Comparison of ENCODE assay signal across 21 cellular contexts in the genomic region with DNA sequence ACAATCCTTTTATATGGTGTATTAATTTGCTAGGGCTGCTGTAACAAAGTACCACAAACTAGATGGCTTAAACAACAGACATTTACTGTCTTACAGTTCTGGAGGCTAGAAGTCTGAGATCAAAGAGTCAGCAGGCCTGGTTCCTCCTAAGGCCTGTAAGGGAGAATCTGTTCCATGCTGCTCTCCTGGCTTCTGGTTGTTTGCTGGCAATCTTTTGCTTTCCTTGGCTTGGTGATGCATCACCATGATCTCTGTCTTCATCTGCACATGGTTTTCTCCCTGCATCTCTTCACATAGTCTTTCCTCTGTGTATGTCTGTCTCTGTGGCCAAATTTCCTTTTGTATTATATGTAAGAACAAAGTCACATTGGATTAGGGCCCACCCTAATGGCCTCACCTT.
"Had no signal": no experiment of that assay in that cellular context is flagged by ENCODE, and none has a peak within 500 bp of the region (broad histone marks: within the 10 kb centered on the region; RNA-seq: fewer than 3 reads in every experiment).

No MANE protein-coding gene starts in this region.

- ATAC-seq: esophagus mucosa, left lung, right lobe of liver had no signal

- H3K27me3 ChIP-seq: left lung, right lobe of liver, stomach, suprapubic skin, tibial artery, upper lobe of left lung, vagina had no signal

- DNase-seq: effector memory CD4-positive, alpha-beta T cell; foreskin melanocyte; islet precursor cell; left lung; mesendoderm; naive B cell; right lobe of liver; stimulated activated CD4-positive, alpha-beta T cell treated with anti-CD3 and anti-CD28 coated beads, Interleukin-2, amount 100 ng/mL, for 24 hours; stimulated activated CD4-positive, alpha-beta T cell treated with anti-CD3 and anti-CD28 coated beads, Interleukin-4, amount 100 ng/mL, for 4 hours; stimulated activated naive CD4-positive, alpha-beta T cell; stomach; upper lobe of left lung had no signal

- H3K9me3 ChIP-seq: prostate gland, right lobe of liver, stomach, suprapubic skin, tibial artery, vagina had no signal

- H3K79me2 ChIP-seq: parathyroid adenoma had no signal

- FAIRE-seq: endometrium had no signal

- H3K4me1 ChIP-seq: left lung, parathyroid adenoma, prostate gland, right lobe of liver, stomach, suprapubic skin, tibial artery, upper lobe of left lung, vagina had no signal

- H2AFZ ChIP-seq: parathyroid adenoma had no signal

- H3K27ac ChIP-seq: parathyroid adenoma, prostate gland, right lobe of liver, skin epidermis, stomach, suprapubic skin, tibial artery, upper lobe of left lung, vagina had no signal

- H3K9ac ChIP-seq: parathyroid adenoma had no signal

- H3K36me3 ChIP-seq: left lung, prostate gland, right lobe of liver, stomach, suprapubic skin, tibial artery, upper lobe of left lung, vagina had no signal

- H3K4me3 ChIP-seq: left lung, lung, prostate gland, right lobe of liver, skin epidermis, stomach, suprapubic skin, tibial artery, upper lobe of left lung, vagina had no signal
